8 cellular contexts compared by ENCODE assay signal in genomic region chr6:136792066-136792944, GRCh38. TPM values are rescaled to one million over a fixed set of nuclear protein-coding genes. Genes with fewer than 3 reads are reported as not detected.
DNase-seq lines count a peak whose midpoint lies in the region; ATAC-seq and TF ChIP-seq lines count a peak whose summit lies in the region.

Gene MAP3K5 (minus strand): TSS chr6:136792477. CDS start chr6:136792157, 320 bp downstream.

- peaks cover 40% of the 10 kb centered on the region for H3K4me1 Mint-ChIP-seq in stimulated activated naive CD8-positive, alpha-beta T cell treated with anti-CD3 and anti-CD28 coated beads, Interleukin-15, amount 100 ng/mL, for 72 hours

- peak within 1 kb of the TSS; percentile 90 to 93 for H3K27ac Mint-ChIP-seq in stimulated activated naive CD8-positive, alpha-beta T cell treated with anti-CD3 and anti-CD28 coated beads, Interleukin-15, amount 100 ng/mL, for 72 hours

- H3K4me3 ChIP-seq in DND-41 (ENCODE audit: low read depth in 1 of 2, low read length in 2 of 2) (peak within 1 kb of the TSS; percentile 29 to 68; a peak in 3 of 4 replicates), neural cell (ENCODE audit: low read length) (peak within 1 kb of the TSS; percentile 98)

- H3K36me3 ChIP-seq in DND-41 (ENCODE audit: insufficient read depth, low read length), result no peaks in the 10 kb centered on the region
- H3K36me3 ChIP-seq in neural cell (ENCODE audit: insufficient read depth, low read length), result no peaks in the 10 kb centered on the region

- H3K27me3 ChIP-seq in DND-41 (ENCODE audit: insufficient read depth, low read length, poor library complexity) (peaks cover 6% of the 10 kb centered on the region), neural cell (ENCODE audit: insufficient read depth, low read depth, low read length) (peaks cover 41% of the 10 kb centered on the region)

- H3K4me2 ChIP-seq in DND-41 (ENCODE audit: insufficient read depth, low read length), result peak within 1 kb of the TSS; percentile 89
- H3K4me2 ChIP-seq in neural cell (ENCODE audit: low read length), result peak within 1 kb of the TSS; percentile 76

- H3K9me3 ChIP-seq in DND-41 (ENCODE audit: insufficient read depth, low read length, severe bottlenecking) (no peaks in the 10 kb centered on the region), neural cell (ENCODE audit: low read length) (no peaks in the 10 kb centered on the region)

- peak; percentile 57 for DNase-seq in DND-41
- peak; percentile 80 for DNase-seq in RKO (ENCODE audit: low spot score)
- peak; percentile 84 to 89 for DNase-seq in activated T-helper 1 cell treated with anti-CD3 and anti-CD28 coated beads, Interleukin-2, amount 50 U/mL, for 16 hours (ENCODE audit: low read depth in 1 of 2, low spot score in 1 of 2)
- DNase-seq in fibroblast of peridontal ligament (ENCODE audit: extremely low read depth), result peak; percentile 74
- DNase-seq in stimulated activated naive CD8-positive, alpha-beta T cell treated with anti-CD3 and anti-CD28 coated beads, Interleukin-15, amount 100 ng/mL, for 72 hours, result peak; percentile 91 to 92

- H2AFZ ChIP-seq in DND-41 (ENCODE audit: low read depth, low read length), result peak within 1 kb of the TSS; percentile 91
- peak within 1 kb of the TSS; percentile 95 for H2AFZ ChIP-seq in neural cell (ENCODE audit: low read depth, low read length)

- peaks cover 3% of the 10 kb centered on the region for H3F3A ChIP-seq in neural cell (ENCODE audit: insufficient read depth, low read length, poor library complexity, severe bottlenecking)

- H3K9ac ChIP-seq in DND-41 (ENCODE audit: low read depth, low read length), result peak within 1 kb of the TSS; percentile 59; the same call in 1 of the 2 replicates
- peak within 1 kb of the TSS; percentile 74 for H3K9ac ChIP-seq in neural cell (ENCODE audit: low read length)

- no peaks in the 10 kb centered on the region for H3K9me2 ChIP-seq in neural cell (ENCODE audit: insufficient read depth, low read length)

- H4K20me1 ChIP-seq in DND-41 (ENCODE audit: insufficient read depth, low read length) (no peaks in the 10 kb centered on the region), neural cell (ENCODE audit: insufficient read depth) (no peaks in the 10 kb centered on the region)

- H3K4me1 ChIP-seq in DND-41 (ENCODE audit: insufficient read depth, low read length), result peaks cover 7% of the 10 kb centered on the region

- TF ChIP-seq EP300 in Ishikawa (IDR thresholded peaks at IDR 0.05; ENCODE audit: borderline replicate concordance), result no peak
- TF ChIP-seq EP300 in neural cell (conservative IDR thresholded peaks at IDR 0.05; ENCODE audit: poor library complexity, severe bottlenecking), result no peak

- no peaks in the 10 kb centered on the region for H3K27me3 Mint-ChIP-seq in stimulated activated naive CD8-positive, alpha-beta T cell treated with anti-CD3 and anti-CD28 coated beads, Interleukin-15, amount 100 ng/mL, for 72 hours

- H3K4me3 Mint-ChIP-seq in stimulated activated naive CD8-positive, alpha-beta T cell treated with anti-CD3 and anti-CD28 coated beads, Interleukin-15, amount 100 ng/mL, for 72 hours, result peak within 1 kb of the TSS; percentile 91 to 94

- no peak for TF ChIP-seq RAD21 in Ishikawa (IDR thresholded peaks at IDR 0.05; ENCODE audit: low read depth)
- TF ChIP-seq RAD21 in neural cell (conservative IDR thresholded peaks at IDR 0.05), result peak; percentile 1

- no peaks in the 10 kb centered on the region for H3K9me3 Mint-ChIP-seq in stimulated activated naive CD8-positive, alpha-beta T cell treated with anti-CD3 and anti-CD28 coated beads, Interleukin-15, amount 100 ng/mL, for 72 hours

- H3K27ac ChIP-seq in DND-41 (ENCODE audit: low read length) (peak within 1 kb of the TSS; percentile 37; the same call in 1 of the 2 replicates), neural cell (ENCODE audit: low read length) (peak within 1 kb of the TSS; percentile 5)

- no peaks in the 10 kb centered on the region for H3K79me2 ChIP-seq in DND-41 (ENCODE audit: insufficient read depth, low read length)
- H3K79me2 ChIP-seq in neural cell (replicated peaks; ENCODE audit: insufficient read depth, low read length), result no peaks in the 10 kb centered on the region

- ATAC-seq in DND-41 (ENCODE audit: insufficient read depth, low read depth) (peak; percentile 77), GM21619 (IDR thresholded peaks at IDR 0.05; ENCODE audit: unreplicated experiment) (peak; percentile 47)
- ATAC-seq in stimulated activated naive CD8-positive, alpha-beta T cell treated with anti-CD3 and anti-CD28 coated beads, Interleukin-15, amount 100 ng/mL, for 72 hours, result peak; percentile 83

- TF ChIP-seq CTCF in DND-41 (IDR thresholded peaks at IDR 0.05; ENCODE audit: borderline replicate concordance, extremely low read depth, low read length, poor library complexity, severe bottlenecking), result peak; percentile 50
- peak; percentile 59 for TF ChIP-seq CTCF in neural cell (IDR thresholded peaks at IDR 0.05; ENCODE audit: poor library complexity, severe bottlenecking)

TF ChIP-seq in Ishikawa, 13 proteins besides CTCF, POLR2A, EP300 and RAD21 (continues in another document):
- TF ChIP-seq MAX (IDR thresholded peaks at IDR 0.05) (peak; percentile 86), TEAD4 (IDR thresholded peaks at IDR 0.05) (peak; percentile 26; the same call in 1 of the 2 replicates), YY1 (IDR thresholded peaks at IDR 0.05; ENCODE audit: low read depth) (peak; percentile 28; the same call in 1 of the 2 replicates), TCF12 (IDR thresholded peaks at IDR 0.05; ENCODE audit: low read depth) (peak; percentile 13; the same call in 1 of the 2 replicates), CREB1 (IDR thresholded peaks at IDR 0.05; ENCODE audit: low read depth) (0 out of 2 replicates have a peak, but pooled peaks have one; percentile 32), EGR1 (IDR thresholded peaks at IDR 0.05) (peak; percentile 9; the same call in 1 of the 2 replicates), ZBTB7A (IDR thresholded peaks at IDR 0.05; ENCODE audit: low read depth) (peak; percentile 88; the same call in 1 of the 2 replicates), USF1 (IDR thresholded peaks at IDR 0.05) (no peak)

TF ChIP-seq in neural cell, 6 proteins besides CTCF, POLR2A, EP300 and RAD21:
- TF ChIP-seq MXI1 (conservative IDR thresholded peaks at IDR 0.05; ENCODE audit: poor library complexity, severe bottlenecking) (peak; percentile 58), REST (IDR thresholded peaks at IDR 0.05; ENCODE audit: borderline replicate concordance) (no peak)

RNA-seq across cellular contexts. Expression of gene MAP3K5, which starts in this region (rescaled TPM):
- 1.4 and 2.0 TPM in 2 replicates for polyA plus RNA-seq in neural cell
- polyA minus RNA-seq in neural cell, result 2.9 and 3.1 TPM in 2 replicates

Comparison
In these comparisons a context has a peak if more than half of its experiments do, and no peak if none do; other contexts are left out.
1. Peak in every context shown above with its lines: DNase-seq, ATAC-seq, H3K4me3 ChIP-seq and H3K27ac ChIP-seq.